In genomic region chr5:65482727-65483473, GRCh38 we compare ENCODE assay signal across 8 cellular contexts. TPM values are rescaled to one million over a fixed set of nuclear protein-coding genes. Genes with fewer than 3 reads are reported as not detected.
DNase-seq lines count a peak whose midpoint lies in the region; ATAC-seq and TF ChIP-seq lines count a peak whose summit lies in the region.

No MANE protein-coding gene starts in this region.

- POLR2A ChIA-PET in T-cell (lab: Charles Lee) = interaction anchor here (0.5 to 1.2 kb wide), 18 partner anchors 11 to 680 kb away, joined by 3 to 9 read pairs (median 3); partner anchors contain the start of genes CENPK (in 1 of the 2) and PPWD1 (in 1 of the 2)

- H3K4me1 ChIP-seq in mononuclear cell (ENCODE audit: insufficient read depth, low read length) (peaks cover 16% of the 10 kb centered on the region), uterus (no peaks in the 10 kb centered on the region)

- no peak for TF ChIP-seq POLR2A in uterus (IDR thresholded peaks at IDR 0.05)

- H3K9me3 ChIP-seq in mononuclear cell (ENCODE audit: low read depth, low read length) (no peaks in the 10 kb centered on the region), uterus (no peaks in the 10 kb centered on the region)

- intact Hi-C loops in uterus (cut with DNase I; ENCODE audit: low total_unique reads) = no loop called here

- TF ChIP-seq CTCF in epithelial cell of proximal tubule (conservative IDR thresholded peaks at IDR 0.05; ENCODE audit: low read depth, low read length) = no peak
- TF ChIP-seq CTCF in uterus (IDR thresholded peaks at IDR 0.05) = no peak

- no peaks in the 10 kb centered on the region for H3K36me3 Mint-ChIP-seq in T-cell

- no peaks in the 10 kb centered on the region for H3K27me3 Mint-ChIP-seq in T-cell

- no peaks in the 10 kb centered on the region for H3K36me3 ChIP-seq in uterus

- peaks cover 10 to 18% (median 14%) of the 10 kb centered on the region in 3 donors for H3K4me1 Mint-ChIP-seq in T-cell

- H3K27ac Mint-ChIP-seq in T-cell = peak overlapping the region; percentile 90 to 95

- peak overlapping the region; percentile 94 to 99 for H3K27ac ChIP-seq in uterus

- ATAC-seq in T-cell (replicated peaks in 1 of 4) (no peak), HG02763 (IDR thresholded peaks at IDR 0.05; ENCODE audit: unreplicated experiment) (no peak)

- H3K9me3 Mint-ChIP-seq in T-cell = no peaks in the 10 kb centered on the region

- H3K4me3 Mint-ChIP-seq in T-cell = no peak overlapping the region

- CTCF ChIA-PET in T-cell (lab: Charles Lee) = interaction anchor here (0.5 to 3.9 kb wide), 45 partner anchors 8 to 1339 kb away, joined by 3 to 117 read pairs (median 4); partner anchors contain the start of genes CENPK (in 1 of the 2), CWC27 (in 1 of the 2) and PPWD1 (in 1 of the 2)

- DNase-seq in DMS114 treated with DMSO at 0.1 percent for 48 hours (lab: John Stamatoyannopoulos, UW; ENCODE audit: unreplicated experiment) (peak; percentile 33), HS-5 (ENCODE audit: low read depth) (peak; percentile 61), T-cell (peak in 3 of 34 experiments; percentile 3 to 6 (median 4)), epithelial cell of proximal tubule (ENCODE audit: low read depth) (no peak), uterus (peak in 1 of 2 donors; percentile 25), HuH-7.5 (ENCODE audit: low spot score) (no peak)

- H3K27me3 ChIP-seq in mononuclear cell (ENCODE audit: insufficient read depth, low read length) (peaks cover 18% of the 10 kb centered on the region), uterus (no peaks in the 10 kb centered on the region)

- H3K4me3 ChIP-seq in epithelial cell of proximal tubule (ENCODE audit: low read depth, low read length) (peak overlapping the region; percentile 63), mononuclear cell (ENCODE audit: low read length) (peak overlapping the region; percentile 79), uterus (peak overlapping the region; percentile 36 to 64)

RNA-seq across cellular contexts. Expression of gene ADAMTS6, which starts 1.2 kb away (rescaled TPM):
- total RNA-seq in T-cell = 1 to 10 TPM; 2.0 to 5.3 (median 4.0) TPM
- 3.5 and 12.1 TPM in 2 replicates for total RNA-seq in epithelial cell of proximal tubule
- total RNA-seq in mononuclear cell = 4.9 TPM
- 10 to 100 TPM in 1 of 4 donors, 1 to 10 TPM in 3; 4.9 to 40.0 (median 7.3) TPM for total RNA-seq in uterus

Comparison
In these comparisons a context has a peak if more than half of its experiments do, and no peak if none do; other contexts are left out.
1. DNase-seq: peak in DMS114 treated with DMSO at 0.1 percent for 48 hours (single experiment) and HS-5 (single experiment); none in epithelial cell of proximal tubule (single experiment) and HuH-7.5 (single experiment).
2. Peak in every context shown above with its lines, with median percentiles within 50 percentile points of each other: H3K4me3 ChIP-seq.